ENCODE assay signal across 11 cellular contexts in genomic region chr22:41238570-41239442, GRCh38. TPM values are rescaled to one million over a fixed set of nuclear protein-coding genes. Genes with fewer than 3 reads are reported as not detected.
DNase-seq lines count a peak whose midpoint lies in the region; ATAC-seq, FAIRE-seq and TF ChIP-seq lines count a peak whose summit lies in the region.
"Had no signal": no experiment of that assay in that cellular context is flagged by ENCODE, and none has a peak within 500 bp of the region (broad histone marks: within the 10 kb centered on the region; RNA-seq: fewer than 3 reads in every experiment).

No MANE protein-coding gene starts in this region.

- H3K4me1 Mint-ChIP-seq in nephron: no peaks in the 10 kb centered on the region

- no peaks in the 10 kb centered on the region for H3K9me3 Mint-ChIP-seq in nephron

- peak overlapping the region; percentile 69 for H3K4me3 ChIP-seq in BLaER1
- H3K4me3 ChIP-seq in colonic mucosa: peak overlapping the region; percentile 35

- H3K9ac ChIP-seq in BLaER1: peak overlapping the region; percentile 81; the same call in 1 of the 2 replicates
- H3K9ac ChIP-seq in colonic mucosa (ENCODE audit: low read depth in 2 of 2, low read length in 2 of 2): no peak overlapping the region

- H3K36me3 ChIP-seq in BLaER1: peaks cover 13% of the 10 kb centered on the region
- no peaks in the 10 kb centered on the region for H3K36me3 ChIP-seq in colonic mucosa
- H3K36me3 ChIP-seq: thyroid gland had no signal

- peak; percentile 3 for DNase-seq in HT-29 (ENCODE audit: low spot score)
- DNase-seq in colonic mucosa: no peak
- no peak for DNase-seq in DMS53 (lab: John Stamatoyannopoulos, UW)
- no peak for DNase-seq in H4 (ENCODE audit: low spot score)
- no peak for DNase-seq in HTR-8/SVneo (ENCODE audit: insufficient read length, low spot score)
- DNase-seq: aorta had no signal

- intact Hi-C loops in colonic mucosa (cut with DNase I): loop anchor here (5.0 kb wide), 1 partner anchor 317 kb away; no protein-coding TSS in a partner anchor

- H3K4me2 ChIP-seq in BLaER1: peak overlapping the region; percentile 97

- H3K36me3 Mint-ChIP-seq in nephron (ENCODE audit: low read depth): no peaks in the 10 kb centered on the region

- no peak overlapping the region for H3K27ac Mint-ChIP-seq in nephron

- no peak for FAIRE-seq in HTR-8/SVneo (lab: Jason Lieb, UNC)
- FAIRE-seq: D721Med had no signal

- H3K9me3 ChIP-seq in BLaER1 (no peaks in the 10 kb centered on the region), colonic mucosa (no peaks in the 10 kb centered on the region)
- H3K9me3 ChIP-seq: thyroid gland had no signal

- H3K27me3 Mint-ChIP-seq in nephron (ENCODE audit: low read depth): no peaks in the 10 kb centered on the region

- peak overlapping the region; percentile 63 to 77 (median 76) for H3K4me3 Mint-ChIP-seq in nephron

- no peaks in the 10 kb centered on the region for H4K20me1 ChIP-seq in BLaER1

- H3K27me3 ChIP-seq in BLaER1: no peaks in the 10 kb centered on the region
- H3K27me3 ChIP-seq in colonic mucosa: no peaks in the 10 kb centered on the region
- H3K27me3 ChIP-seq: thyroid gland had no signal

- H3K4me1 ChIP-seq in BLaER1 (peaks cover 33% of the 10 kb centered on the region), colonic mucosa (peaks cover 12% of the 10 kb centered on the region)

- TF ChIP-seq CTCF in colonic mucosa (IDR thresholded peaks at IDR 0.05): no peak
- TF ChIP-seq CTCF in nephron (IDR thresholded peaks at IDR 0.05; ENCODE audit: unreplicated experiment in 3 of 3): no peak

- no peak for ATAC-seq in HG03354 (IDR thresholded peaks at IDR 0.05; ENCODE audit: poor library complexity, severe bottlenecking, unreplicated experiment)

- peak overlapping the region; percentile 85 for H3K27ac ChIP-seq in BLaER1
- H3K27ac ChIP-seq in colonic mucosa: no peak overlapping the region

RNA-seq across cellular contexts. Expression of gene CHADL, which starts 1.9 kb away (rescaled TPM):
- 0.76 TPM in 1 of 2 replicates, not detected in the other for total RNA-seq in HT-29 (2014; rRNA removed; shearing (Covaris generic))
- 1 to 10 TPM in 1 of 2 donors, under 1 TPM in 1; 0.62 to 1.8 TPM for total RNA-seq in colonic mucosa
- total RNA-seq in H4 (2014; rRNA removed; shearing (Covaris generic)): not detected in 2 replicates

RNA-seq across cellular contexts. Expression of gene L3MBTL2, which starts 33.7 kb away (rescaled TPM):
- 23.6 and 28.4 TPM in 2 replicates for total RNA-seq in HT-29 (2014; rRNA removed; shearing (Covaris generic))
- total RNA-seq in colonic mucosa: 10 to 100 TPM; 13.2 to 27.9 TPM
- total RNA-seq in H4 (2014; rRNA removed; shearing (Covaris generic)): 16.4 and 20.7 TPM in 2 replicates

RNA-seq across cellular contexts. Expression of gene RANGAP1, which starts 47.2 kb away (rescaled TPM):
- total RNA-seq in HT-29 (2014; rRNA removed; shearing (Covaris generic)): 80.2 and 81.2 TPM in 2 replicates
- total RNA-seq in colonic mucosa: 100 to 1,000 TPM in 1 of 2 donors, 10 to 100 TPM in 1; 35.5 to 124 TPM
- 29.7 and 44.6 TPM in 2 replicates for total RNA-seq in H4 (2014; rRNA removed; shearing (Covaris generic))
